Comparison of ENCODE assay signal across 1 cellular context in the genomic region with DNA sequence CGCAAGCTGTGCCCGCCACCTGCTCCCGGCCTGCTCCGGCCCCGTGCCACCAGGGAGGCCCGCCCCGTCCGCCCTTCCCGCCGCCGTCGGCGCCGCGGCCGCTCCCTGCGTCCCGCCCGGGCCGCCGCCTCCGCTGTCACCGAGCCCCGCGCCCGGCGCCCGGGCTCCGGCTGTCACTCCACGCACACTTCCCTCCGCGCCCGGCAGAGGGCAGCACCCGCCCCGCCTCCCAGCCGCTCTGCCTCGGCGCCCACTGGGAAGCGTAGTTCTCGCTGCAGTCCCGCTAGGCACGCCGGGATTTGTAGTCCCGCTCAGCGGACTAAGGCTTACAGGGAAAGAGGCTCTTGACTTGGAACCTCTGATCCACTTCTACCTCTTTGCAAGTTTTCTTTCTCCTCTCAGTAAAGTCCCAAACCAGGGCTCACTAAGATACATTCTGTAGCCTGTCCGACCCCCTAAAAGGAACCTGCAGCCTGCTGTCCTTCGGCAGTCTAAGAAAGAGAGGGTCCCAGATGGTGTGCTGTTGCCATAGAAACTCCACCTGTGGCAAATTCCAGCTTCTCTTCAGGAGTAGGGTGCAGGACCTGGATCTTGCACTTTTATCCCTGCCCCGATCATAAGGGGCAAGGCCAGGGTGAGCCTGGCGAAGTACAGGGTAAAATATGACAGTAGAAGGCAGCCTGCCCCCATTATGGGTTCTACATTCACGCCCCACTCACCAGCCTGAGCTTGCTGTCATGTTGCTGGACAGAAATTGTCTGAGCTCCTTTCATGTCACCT.
A peak's percentile ranks its signal among the peaks of the same experiment; 100 is the strongest.
TF ChIP-seq lines count a peak whose summit lies in the region.

TFEB (minus strand) TSS at position 182 of the 780 bp plus-strand sequence. CDS start 44,395 bp downstream, outside the sequence.

TF ChIP-seq in K562, 482 proteins besides CTCF, POLR2A, EP300 and RAD21 (continued from another document):
- TF ChIP-seq ZBTB11 (CRISPR knock-in tag; IDR thresholded peaks at IDR 0.05) (peak in 1 of 3 experiments; percentile 72; a peak in 1 of 6 replicates), SUPT5H (IDR thresholded peaks at IDR 0.05) (no peak), ZNF583 (CRISPR knock-in tag; IDR thresholded peaks at IDR 0.05) (0 out of 2 replicates have a peak, but pooled peaks have one; percentile 27), ZNF512 (tag; IDR thresholded peaks at IDR 0.05) (no peak), ZBTB1 (CRISPR knock-in tag; IDR thresholded peaks at IDR 0.05; ENCODE audit: borderline replicate concordance, low read depth) (peak; percentile 66; the same call in 1 of the 2 replicates), TFE3 (CRISPR knock-in tag; IDR thresholded peaks at IDR 0.05) (no peak), MTA1 (IDR thresholded peaks at IDR 0.05; ENCODE audit: borderline replicate concordance) (no peak), ZNF165 (CRISPR knock-in tag; IDR thresholded peaks at IDR 0.05; ENCODE audit: borderline replicate concordance) (no peak)
- TF ChIP-seq, protein P1, sequence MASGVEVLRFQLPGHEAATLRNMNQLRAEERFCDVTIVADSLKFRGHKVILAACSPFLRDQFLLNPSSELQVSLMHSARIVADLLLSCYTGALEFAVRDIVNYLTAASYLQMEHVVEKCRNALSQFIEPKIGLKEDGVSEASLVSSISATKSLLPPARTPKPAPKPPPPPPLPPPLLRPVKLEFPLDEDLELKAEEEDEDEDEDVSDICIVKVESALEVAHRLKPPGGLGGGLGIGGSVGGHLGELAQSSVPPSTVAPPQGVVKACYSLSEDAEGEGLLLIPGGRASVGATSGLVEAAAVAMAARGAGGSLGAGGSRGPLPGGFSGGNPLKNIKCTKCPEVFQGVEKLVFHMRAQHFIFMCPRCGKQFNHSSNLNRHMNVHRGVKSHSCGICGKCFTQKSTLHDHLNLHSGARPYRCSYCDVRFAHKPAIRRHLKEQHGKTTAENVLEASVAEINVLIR (CRISPR knock-in tag; IDR thresholded peaks at IDR 0.05), result no peak
